ENCODE assay signal across 18 cellular contexts in genomic region chr1:108072294-108072693, GRCh38.
DNase-seq lines count a peak whose midpoint lies in the region; FAIRE-seq and TF ChIP-seq lines count a peak whose summit lies in the region.
"Had no signal": no experiment of that assay in that cellular context is flagged by ENCODE, and none has a peak within 500 bp of the region (broad histone marks: within the 10 kb centered on the region; RNA-seq: fewer than 3 reads in every experiment).

No MANE protein-coding gene starts in this region.

- DNase-seq in CD14-positive monocyte (ENCODE audit: low spot score) (no peak), RWPE1 (ENCODE audit: low spot score) (no peak), epithelial cell of prostate (ENCODE audit: low read depth, low spot score) (no peak), frontal cortex (ENCODE audit: low spot score in 2 of 2) (no peak), kidney tubule cell (ENCODE audit: low spot score) (no peak), NCI-H1436 treated with DMSO at 0.1 percent for 48 hours (lab: John Stamatoyannopoulos, UW) (no peak)
- no peak for DNase-seq in activated effector memory CD4-positive, alpha-beta T cell treated with Interleukin-2 at 50 U/mL for 16 hours
- DNase-seq: ACHN; CD8-positive, alpha-beta T cell; DND-41; GDM1; HFFc6; KG1; NCI-H1436; NCI-H345 had no signal

- TF ChIP-seq CTCF in CD14-positive monocyte (IDR thresholded peaks at IDR 0.05) (no peak), Loucy (conservative IDR thresholded peaks at IDR 0.05; ENCODE audit: low read length) (no peak), RWPE1 (conservative IDR thresholded peaks at IDR 0.05; ENCODE audit: low read depth) (no peak)

- peak overlapping the region; percentile 76 to 91 (median 83) for H3K27ac Mint-ChIP-seq in CD14-positive monocyte
- H3K27ac Mint-ChIP-seq: CD8-positive, alpha-beta T cell; HFFc6 had no signal

- intact Hi-C loops in CD14-positive monocyte (cut with micrococcal nuclease), result loop anchor here in 1 of 2 donors (2.0 kb wide), 1 partner anchor 19 kb away; no protein-coding TSS in a partner anchor

- CTCF ChIA-PET in RWPE1 (lab: Yijun Ruan, JAX), result interaction anchor here (0.6 kb wide), 1 partner anchor 61 kb away, joined by 4 read pairs; no protein-coding TSS in a partner anchor

- H3K27ac ChIP-seq in RWPE1, result peak overlapping the region; percentile 42; the same call in 1 of the 2 replicates
- H3K27ac ChIP-seq in epithelial cell of prostate, result peak overlapping the region; percentile 21
- H3K27ac ChIP-seq: SK-N-MC had no signal

- H3K36me3 ChIP-seq in Loucy (ENCODE audit: insufficient read depth, low read length), result no peaks in the 10 kb centered on the region

- peak overlapping the region; percentile 56; the same call in 1 of the 2 replicates for H2AFZ ChIP-seq in Loucy (ENCODE audit: low read length)

- H3K4me3 Mint-ChIP-seq in CD14-positive monocyte, result no peak overlapping the region
- H3K4me3 Mint-ChIP-seq: CD8-positive, alpha-beta T cell; HFFc6 had no signal

- no peaks in the 10 kb centered on the region for H4K20me1 ChIP-seq in Loucy (ENCODE audit: insufficient read depth, low read length, poor library complexity, severe bottlenecking)

- peaks cover 0 to 2% (median 0%) of the 10 kb centered on the region in 7 donors for H3K9me3 Mint-ChIP-seq in CD14-positive monocyte
- H3K9me3 Mint-ChIP-seq: CD8-positive, alpha-beta T cell; HFFc6 had no signal

- no peak overlapping the region for H3K4me3 ChIP-seq in Loucy (ENCODE audit: low read length, poor library complexity, severe bottlenecking)
- H3K4me3 ChIP-seq: SK-N-MC had no signal

- peaks cover 49% of the 10 kb centered on the region for H3K4me1 ChIP-seq in Loucy (ENCODE audit: insufficient read depth, low read length, poor library complexity, severe bottlenecking)

- no peaks in the 10 kb centered on the region for H3F3A ChIP-seq in Loucy (ENCODE audit: low read depth)

- H3K9me2 ChIP-seq in Loucy (replicated peaks; ENCODE audit: low read depth, low read length), result no peaks in the 10 kb centered on the region

- H3K36me3 Mint-ChIP-seq in CD14-positive monocyte, result peaks cover 31 to 41% of the 10 kb centered on the region in 2 donors
- H3K36me3 Mint-ChIP-seq: CD8-positive, alpha-beta T cell had no signal

- H3K27me3 Mint-ChIP-seq in CD14-positive monocyte (ENCODE audit: low read depth in 3 of 3), result no peaks in the 10 kb centered on the region

- peaks cover 46% of the 10 kb centered on the region for H3K4me1 Mint-ChIP-seq in CD14-positive monocyte

- H3K4me2 ChIP-seq in Loucy (ENCODE audit: low read depth, low read length, poor library complexity, severe bottlenecking), result no peak overlapping the region

- peak overlapping the region; percentile 33 for H3K9ac ChIP-seq in Loucy (ENCODE audit: low read depth, low read length, poor library complexity, severe bottlenecking)

- H3K9me3 ChIP-seq in Loucy (ENCODE audit: insufficient read depth, low read depth, low read length), result no peaks in the 10 kb centered on the region

- H3K27me3 ChIP-seq in Loucy (ENCODE audit: insufficient read depth, low read length, poor library complexity, severe bottlenecking), result no peaks in the 10 kb centered on the region

- no peak for FAIRE-seq in frontal cortex (lab: Jason Lieb, UNC)
- FAIRE-seq: D721Med had no signal

- POLR2A ChIA-PET in RWPE1 (lab: Yijun Ruan, JAX; ENCODE audit: low non-redundant PET), result no interaction called here

- H3K79me2 ChIP-seq in Loucy (ENCODE audit: insufficient read depth, low read length), result no peaks in the 10 kb centered on the region
